ENCODE assay signal across 18 cellular contexts in the genomic region with DNA sequence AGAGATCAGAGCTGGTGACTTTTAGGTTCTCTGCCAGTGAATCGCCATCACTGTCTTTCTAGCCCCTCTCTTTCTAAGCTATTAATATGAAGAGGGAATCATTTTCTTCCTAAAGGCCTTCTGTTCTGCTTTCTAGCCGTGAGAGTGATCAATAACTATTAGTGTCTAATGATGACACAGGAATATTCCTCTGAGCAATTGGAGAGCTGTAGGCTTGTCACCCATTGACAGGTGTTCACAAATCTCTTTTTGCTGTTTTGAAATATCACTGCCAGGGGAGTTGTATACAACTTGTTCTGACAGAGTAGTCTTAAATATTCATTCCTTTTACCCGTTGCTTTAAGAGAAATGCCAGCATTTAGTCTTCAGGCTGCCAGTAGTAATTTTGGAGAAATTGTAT. TPM values are rescaled to one million over a fixed set of nuclear protein-coding genes. Genes with fewer than 3 reads are reported as not detected.
DNase-seq lines count a peak whose midpoint lies in the region; ATAC-seq and TF ChIP-seq lines count a peak whose summit lies in the region.
"Had no signal": no experiment of that assay in that cellular context is flagged by ENCODE, and none has a peak within 500 bp of the region (broad histone marks: within the 10 kb centered on the region; RNA-seq: fewer than 3 reads in every experiment).

No MANE protein-coding gene starts in this region.

- no peak for TF ChIP-seq POLR2A in gastrocnemius medialis (IDR thresholded peaks at IDR 0.05)

- H3K27ac ChIP-seq in gastrocnemius medialis = peak overlapping the region; percentile 83 to 90 (median 89)
- H3K27ac ChIP-seq: 22Rv1; A549; BLaER1 treated with 17β-estradiol and CSF1 and Interleukin-3, amounts not matched to agents 10 nM and 100 nM; C4-2B had no signal

- ATAC-seq in gastrocnemius medialis (no peak), GM21737 (IDR thresholded peaks at IDR 0.05; ENCODE audit: unreplicated experiment) (no peak), T-cell (replicated peaks in 1 of 4) (no peak)
- ATAC-seq: A549; CD8-positive, alpha-beta T cell had no signal

- no peak overlapping the region for H3K4me3 ChIP-seq in gastrocnemius medialis
- H3K4me3 ChIP-seq: A549; BLaER1 treated with 17β-estradiol and CSF1 and Interleukin-3, amounts not matched to agents 10 nM and 100 nM had no signal

- POLR2A ChIA-PET in T-cell (lab: Charles Lee) = no interaction called here

- H3K36me3 Mint-ChIP-seq in glutamatergic neuron (ENCODE audit: unreplicated experiment) (no peaks in the 10 kb centered on the region), progenitor cell of endocrine pancreas (ENCODE audit: insufficient read depth) (peaks cover 6% of the 10 kb centered on the region), T-cell (no peaks in the 10 kb centered on the region)
- H3K36me3 Mint-ChIP-seq: CD8-positive, alpha-beta T cell had no signal

- no peaks in the 10 kb centered on the region for H3K36me3 ChIP-seq in gastrocnemius medialis
- H3K36me3 ChIP-seq: BLaER1 treated with 17β-estradiol and CSF1 and Interleukin-3, amounts not matched to agents 10 nM and 100 nM had no signal

- no peaks in the 10 kb centered on the region for H3K27me3 ChIP-seq in gastrocnemius medialis
- H3K27me3 ChIP-seq: BLaER1 treated with 17β-estradiol and CSF1 and Interleukin-3, amounts not matched to agents 10 nM and 100 nM had no signal

- DNase-seq in glutamatergic neuron (no peak), progenitor cell of endocrine pancreas (ENCODE audit: low spot score, unreplicated experiment) (no peak), gastrocnemius medialis (no peak), NCI-H446 treated with DMSO at 0.1 percent for 48 hours (lab: John Stamatoyannopoulos, UW) (no peak), T-cell (no peak)
- DNase-seq: AML-193; Caco-2; Calu3; CD4-positive, alpha-beta T cell; CD8-positive, alpha-beta T cell; DMS79 treated with DMSO at 0.1 percent for 48 hours; GF-D8 had no signal

- H3K4me3 Mint-ChIP-seq in glutamatergic neuron (ENCODE audit: unreplicated experiment) = peak overlapping the region; percentile 11
- no peak overlapping the region for H3K4me3 Mint-ChIP-seq in progenitor cell of endocrine pancreas (ENCODE audit: low read depth)
- H3K4me3 Mint-ChIP-seq in T-cell = no peak overlapping the region
- H3K4me3 Mint-ChIP-seq: B cell; CD4-positive, alpha-beta T cell; CD8-positive, alpha-beta T cell had no signal

- no peaks in the 10 kb centered on the region for H3K9me3 ChIP-seq in gastrocnemius medialis
- H3K9me3 ChIP-seq: A549; BLaER1 treated with 17β-estradiol and CSF1 and Interleukin-3, amounts not matched to agents 10 nM and 100 nM; Caco-2 had no signal

- H3K27me3 Mint-ChIP-seq in glutamatergic neuron (ENCODE audit: unreplicated experiment) (no peaks in the 10 kb centered on the region), progenitor cell of endocrine pancreas (no peaks in the 10 kb centered on the region), T-cell (peaks cover 13 to 20% of the 10 kb centered on the region in 2 donors)

- in situ Hi-C loops in gastrocnemius medialis (cut with MboI; ENCODE audit: low sequenced_read_pairs in 4 of 4) = loop anchor here in 2 of 4 donors (10.0 to 25.0 kb wide), 2 partner anchors 112 to 239 kb away; no protein-coding TSS in a partner anchor

- H3K4me1 ChIP-seq in gastrocnemius medialis = peaks cover 71 to 77% of the 10 kb centered on the region in 2 donors

- TF ChIP-seq CTCF in glutamatergic neuron (IDR thresholded peaks at IDR 0.05; ENCODE audit: partially characterized antibody, unreplicated experiment) (no peak), progenitor cell of endocrine pancreas (IDR thresholded peaks at IDR 0.05; ENCODE audit: unreplicated experiment) (no peak), gastrocnemius medialis (IDR thresholded peaks at IDR 0.05 in 4 of 5, conservative IDR thresholded peaks at IDR 0.05 in 1 of 5) (no peak)

- peak overlapping the region; percentile 71 for H3K27ac Mint-ChIP-seq in glutamatergic neuron (ENCODE audit: unreplicated experiment)
- peak overlapping the region; percentile 43 for H3K27ac Mint-ChIP-seq in progenitor cell of endocrine pancreas
- no peak overlapping the region for H3K27ac Mint-ChIP-seq in T-cell
- H3K27ac Mint-ChIP-seq: B cell; CD4-positive, alpha-beta T cell; CD8-positive, alpha-beta T cell had no signal

- CTCF ChIA-PET in T-cell (lab: Charles Lee) = no interaction called here

- intact Hi-C loops in gastrocnemius medialis (cut with DNase I; ENCODE audit: low total_unique reads) = no loop called here

- H3K4me1 Mint-ChIP-seq in glutamatergic neuron (ENCODE audit: low read depth, unreplicated experiment) (peaks cover 23% of the 10 kb centered on the region), progenitor cell of endocrine pancreas (ENCODE audit: low read depth) (peaks cover 30% of the 10 kb centered on the region), T-cell (no peaks in the 10 kb centered on the region)
- H3K4me1 Mint-ChIP-seq: B cell had no signal

- H3K9me3 Mint-ChIP-seq in glutamatergic neuron (ENCODE audit: unreplicated experiment) = peaks cover 1% of the 10 kb centered on the region
- peaks cover 4% of the 10 kb centered on the region for H3K9me3 Mint-ChIP-seq in progenitor cell of endocrine pancreas (ENCODE audit: low read depth)
- peaks cover 0 to 4% (median 0%) of the 10 kb centered on the region in 3 donors for H3K9me3 Mint-ChIP-seq in T-cell
- H3K9me3 Mint-ChIP-seq: CD4-positive, alpha-beta T cell; CD8-positive, alpha-beta T cell had no signal

RNA-seq across cellular contexts. Expression of a gene that starts 13.9 kb away (rescaled TPM):
- total RNA-seq in glutamatergic neuron (ENCODE audit: unreplicated experiment) (2.4 TPM), progenitor cell of endocrine pancreas (26.2 and 26.9 TPM in 2 replicates), gastrocnemius medialis (100 to 1,000 TPM in 2 of 4 donors, 10 to 100 TPM in 2; 34.7 to 143 (median 78.3) TPM), T-cell (1 to 10 TPM; 1.1 to 2.7 (median 1.6) TPM)

Comparison
In these comparisons a context has a peak if more than half of its experiments do, and no peak if none do; other contexts are left out.
1. H3K27ac Mint-ChIP-seq: peak in glutamatergic neuron (single experiment) and progenitor cell of endocrine pancreas (single experiment); none in T-cell (0 of 2).